ENCODE assay signal across 17 cellular contexts in genomic region chr12:95724767-95725166, GRCh38.
DNase-seq lines count a peak whose midpoint lies in the region; ATAC-seq and TF ChIP-seq lines count a peak whose summit lies in the region.
"Had no signal": no experiment of that assay in that cellular context is flagged by ENCODE, and none has a peak within 500 bp of the region (broad histone marks: within the 10 kb centered on the region; RNA-seq: fewer than 3 reads in every experiment).

No MANE protein-coding gene starts in this region.

- no peak overlapping the region for H3K4me3 ChIP-seq in A673 (ENCODE audit: low read depth, low read length, poor library complexity, severe bottlenecking)
- peak overlapping the region; percentile 38; the same call in 1 of the 2 replicates for H3K4me3 ChIP-seq in SK-N-MC
- no peak overlapping the region for H3K4me3 ChIP-seq in SJCRH30
- H3K4me3 ChIP-seq: GM12878, GM23338 had no signal

- H3K36me3 Mint-ChIP-seq in osteocyte (ENCODE audit: unreplicated experiment): peaks cover 80% of the 10 kb centered on the region
- H3K36me3 Mint-ChIP-seq: CD14-positive monocyte; CD8-positive, alpha-beta T cell; IgD-negative memory B cell had no signal

- H3K4me1 Mint-ChIP-seq in osteocyte (ENCODE audit: unreplicated experiment): peaks cover 61% of the 10 kb centered on the region
- H3K4me1 Mint-ChIP-seq: CD14-positive monocyte had no signal

- H3K9me3 ChIP-seq in A673 (ENCODE audit: low read depth, low read length, poor library complexity, severe bottlenecking) (peaks cover 15% of the 10 kb centered on the region), SK-N-MC (ENCODE audit: low read depth, low read length) (peaks cover 7% of the 10 kb centered on the region; the same call in 1 of the 2 replicates), SJCRH30 (replicated peaks) (peaks cover 6% of the 10 kb centered on the region; the same call in 1 of the 2 replicates)

- no peaks in the 10 kb centered on the region for H3K27me3 ChIP-seq in A673 (replicated peaks; ENCODE audit: insufficient read depth, low read depth, low read length, poor library complexity)
- H3K27me3 ChIP-seq in SJCRH30: no peaks in the 10 kb centered on the region

- H3K27ac ChIP-seq in A673 (ENCODE audit: low read depth, low read length, poor library complexity, severe bottlenecking) (peak overlapping the region; percentile 38), SK-N-MC (no peak overlapping the region), SJCRH30 (no peak overlapping the region)
- H3K27ac ChIP-seq: KMS-11 had no signal

- CTCF ChIA-PET in A673 (lab: Charles Lee): no interaction called here

- no peaks in the 10 kb centered on the region for H3K27me3 Mint-ChIP-seq in osteocyte (ENCODE audit: unreplicated experiment)

- DNase-seq in A673 (ENCODE audit: low spot score) (no peak), EL (peak; percentile 20), SK-N-MC (ENCODE audit: low read depth, low spot score) (no peak), osteocyte (ENCODE audit: extremely low spot score, unreplicated experiment) (no peak), SJCRH30 (no peak), RKO (ENCODE audit: low spot score) (no peak)
- no peak for DNase-seq in stimulated activated naive CD8-positive, alpha-beta T cell treated with anti-CD3 and anti-CD28 coated beads, Interleukin-15, Interleukin-2, amounts not matched to agents 100 U/mL and 50 U/mL, for 24 hours
- DNase-seq: CD8-positive, alpha-beta T cell; COR-L47; DND-41; H9 had no signal

- POLR2A ChIA-PET in A673 (lab: Charles Lee; ENCODE audit: low non-redundant PET): interaction anchor here (0.6 kb wide), 1 partner anchor 111 kb away, joined by 8 read pairs; no protein-coding TSS in a partner anchor

- H3K36me3 ChIP-seq in A673 (ENCODE audit: insufficient read depth, low read length, poor library complexity, severe bottlenecking): peaks cover 16% of the 10 kb centered on the region
- no peaks in the 10 kb centered on the region for H3K36me3 ChIP-seq in SK-N-MC (ENCODE audit: insufficient read depth, low read length)
- H3K36me3 ChIP-seq in SJCRH30: no peaks in the 10 kb centered on the region

- H3K27ac Mint-ChIP-seq in osteocyte (ENCODE audit: unreplicated experiment): peak overlapping the region; percentile 82
- H3K27ac Mint-ChIP-seq: CD14-positive monocyte; CD8-positive, alpha-beta T cell; GM23338; H9; IgD-negative memory B cell had no signal

- BruUV-seq in A673 (replicated peaks; lab: Mats Ljungman, UMichigan): no TSS peak

- H3K4me1 ChIP-seq in A673 (ENCODE audit: insufficient read depth, low read length, poor library complexity, severe bottlenecking) (peaks cover 36% of the 10 kb centered on the region), SJCRH30 (peaks cover 2% of the 10 kb centered on the region)

- no peak overlapping the region for H3K9ac ChIP-seq in SK-N-MC (ENCODE audit: insufficient read length)
- H3K9ac ChIP-seq: KMS-11 had no signal

- ATAC-seq in HG02678 (IDR thresholded peaks at IDR 0.05; ENCODE audit: unreplicated experiment): no peak
- no peak for ATAC-seq in stimulated activated naive CD8-positive, alpha-beta T cell treated with anti-CD3 and anti-CD28 coated beads, Interleukin-15, Interleukin-2, amounts not matched to agents 100 U/mL and 50 U/mL, for 24 hours
- ATAC-seq: CD8-positive, alpha-beta T cell; GM12878; GM23338 had no signal

- peaks cover 3% of the 10 kb centered on the region for H3K9me3 Mint-ChIP-seq in osteocyte (ENCODE audit: unreplicated experiment)

- no peak for TF ChIP-seq CTCF in A673 (conservative IDR thresholded peaks at IDR 0.05; ENCODE audit: low read depth, low read length)
- no peak for TF ChIP-seq CTCF in osteocyte (IDR thresholded peaks at IDR 0.05)

- no peak overlapping the region for H3K4me3 Mint-ChIP-seq in osteocyte (ENCODE audit: unreplicated experiment)
- H3K4me3 Mint-ChIP-seq: CD14-positive monocyte; CD8-positive, alpha-beta T cell; GM23338; H9; IgD-negative memory B cell had no signal

- intact Hi-C loops in A673 (cut with micrococcal nuclease; ENCODE audit: unreplicated experiment): no loop called here
